21 cellular contexts compared by ENCODE assay signal in the genomic region with DNA sequence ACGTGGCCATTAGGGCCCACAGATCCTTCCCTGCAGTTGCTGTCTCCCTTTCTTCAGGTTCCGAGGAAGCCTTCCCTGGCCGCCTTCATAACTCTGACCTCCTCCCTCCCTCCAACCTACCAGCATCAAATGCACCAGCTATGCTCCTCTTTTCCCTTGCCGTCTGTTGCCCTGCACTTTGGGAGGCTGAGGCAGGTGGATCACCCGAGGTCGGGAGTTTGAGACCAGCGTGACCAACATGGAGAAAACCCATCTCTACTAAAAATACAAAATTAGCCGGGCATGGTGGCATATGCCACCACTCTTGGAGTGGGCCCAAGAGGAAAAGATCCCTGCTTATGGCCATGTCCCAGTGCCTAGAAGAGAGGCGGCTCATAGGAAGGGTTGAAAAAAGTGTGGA. TPM values are rescaled to one million over a fixed set of nuclear protein-coding genes. Genes with fewer than 3 reads are reported as not detected.
A peak's percentile ranks its signal among the peaks of the same experiment; 100 is the strongest.
DNase-seq lines count a peak whose midpoint lies in the region; ATAC-seq and TF ChIP-seq lines count a peak whose summit lies in the region.
"Had no signal": no experiment of that assay in that cellular context is flagged by ENCODE, and none has a peak within 500 bp of the region (broad histone marks: within the 10 kb centered on the region; RNA-seq: fewer than 3 reads in every experiment).

No MANE protein-coding gene starts in this region.

- no peak overlapping the region for H3K23ac ChIP-seq in neuronal stem cell (ENCODE audit: low read depth, low read length, poor library complexity)

- no peak overlapping the region for H2AFZ ChIP-seq in neuronal stem cell (ENCODE audit: low read length)

- H2BK15ac ChIP-seq in neuronal stem cell (ENCODE audit: low read length): no peak overlapping the region

- peaks cover 12 to 20% of the 10 kb centered on the region in 2 donors for H3K4me1 ChIP-seq in neuronal stem cell (ENCODE audit: control insufficient read depth in 2 of 2, insufficient read depth in 1 of 2, low read depth in 1 of 2, low read length in 2 of 2)

- no peak for ATAC-seq in activated T-helper 17 cell treated with anti-CD3 and anti-CD28 coated beads, Interleukin-2, amount 50 U/mL, for 72 hours (replicated peaks)
- no peak for ATAC-seq in stimulated activated effector memory CD8-positive, alpha-beta T cell treated with anti-CD3 and anti-CD28 coated beads, Interleukin-12 subunit alpha, Interleukin-12 subunit beta, amount 100 ng/mL, for 72 hours
- ATAC-seq in GM18505 (IDR thresholded peaks at IDR 0.05; ENCODE audit: unreplicated experiment): no peak
- ATAC-seq: K562 had no signal

- in situ Hi-C loops in brain microvascular endothelial cell (cut with HindIII; ENCODE audit: low pct_ligation_motif_present, low sequenced_read_pairs): no loop called here

- H3K4me3 Mint-ChIP-seq in activated T-helper 17 cell treated with anti-CD3 and anti-CD28 coated beads, Interleukin-2, amount 50 U/mL, for 72 hours: no peak overlapping the region
- no peak overlapping the region for H3K4me3 Mint-ChIP-seq in stimulated activated effector memory CD8-positive, alpha-beta T cell treated with anti-CD3 and anti-CD28 coated beads, Interleukin-12 subunit alpha, Interleukin-12 subunit beta, amount 100 ng/mL, for 72 hours

- POLR2A ChIA-PET in GM10248 (lab: Yijun Ruan, JAX): no interaction called here

- no peaks in the 10 kb centered on the region for H3K79me1 ChIP-seq in neuronal stem cell (ENCODE audit: low read depth, low read length)

- H3K9ac ChIP-seq in neuronal stem cell (ENCODE audit: low read depth, low read length, poor library complexity): no peak overlapping the region
- H3K9ac ChIP-seq: SK-N-SH had no signal

- no peak overlapping the region for H3K4ac ChIP-seq in neuronal stem cell (ENCODE audit: low read length)

- no peak overlapping the region for H3K18ac ChIP-seq in neuronal stem cell (ENCODE audit: low read length)

- no peaks in the 10 kb centered on the region for H3K27me3 ChIP-seq in neuronal stem cell (ENCODE audit: control insufficient read depth in 3 of 3, insufficient read depth in 3 of 3, low read depth in 1 of 3, low read length in 3 of 3)
- H3K27me3 ChIP-seq in brain microvascular endothelial cell (replicated peaks): no peaks in the 10 kb centered on the region

- CTCF ChIA-PET in GM10248 (lab: Yijun Ruan, JAX): interaction anchor here (1.0 kb wide), 1 partner anchor 11 kb away, joined by 3 read pairs; no protein-coding TSS in a partner anchor

- H3K27ac ChIP-seq in neuronal stem cell (replicated peaks; ENCODE audit: low read length) (no peak overlapping the region), brain microvascular endothelial cell (no peak overlapping the region)
- H3K27ac ChIP-seq: C4-2B had no signal

- peak overlapping the region; percentile 26 for H4K8ac ChIP-seq in neuronal stem cell (ENCODE audit: low read depth, low read length)

- no peak for TF ChIP-seq POLR2A in GM18505 (IDR thresholded peaks at IDR 0.05; ENCODE audit: borderline replicate concordance, extremely low read depth, insufficient read depth, insufficient read length)

- WGBS in neuronal stem cell (ENCODE audit: extremely low coverage in 2 of 2, insufficient read length in 2 of 2, insufficient replicate concordance in 1 of 2), 2 donors: no CpG with 5 or more reads among the region's 9 CpGs

- H2BK120ac ChIP-seq in neuronal stem cell (ENCODE audit: low read depth, low read length): no peak overlapping the region

- H2AK5ac ChIP-seq in neuronal stem cell (ENCODE audit: low read depth, low read length): no peak overlapping the region

- peaks cover 14% of the 10 kb centered on the region for H3K4me1 Mint-ChIP-seq in activated T-helper 17 cell treated with anti-CD3 and anti-CD28 coated beads, Interleukin-2, amount 50 U/mL, for 72 hours
- peaks cover 10% of the 10 kb centered on the region for H3K4me1 Mint-ChIP-seq in stimulated activated effector memory CD8-positive, alpha-beta T cell treated with anti-CD3 and anti-CD28 coated beads, Interleukin-12 subunit alpha, Interleukin-12 subunit beta, amount 100 ng/mL, for 72 hours

- H3K36me3 ChIP-seq in neuronal stem cell (replicated peaks in 1 of 2; ENCODE audit: control insufficient read depth in 2 of 2, insufficient read depth in 2 of 2, low read length in 2 of 2): peaks cover 0 to 6% of the 10 kb centered on the region in 2 donors
- H3K36me3 ChIP-seq in brain microvascular endothelial cell (replicated peaks): no peaks in the 10 kb centered on the region

- peaks cover 28% of the 10 kb centered on the region for H3K36me3 Mint-ChIP-seq in activated T-helper 17 cell treated with anti-CD3 and anti-CD28 coated beads, Interleukin-2, amount 50 U/mL, for 72 hours (ENCODE audit: low read depth)
- peaks cover 29% of the 10 kb centered on the region for H3K36me3 Mint-ChIP-seq in stimulated activated effector memory CD8-positive, alpha-beta T cell treated with anti-CD3 and anti-CD28 coated beads, Interleukin-12 subunit alpha, Interleukin-12 subunit beta, amount 100 ng/mL, for 72 hours

- peak overlapping the region; percentile 51 for H3K27ac Mint-ChIP-seq in activated T-helper 17 cell treated with anti-CD3 and anti-CD28 coated beads, Interleukin-2, amount 50 U/mL, for 72 hours
- H3K27ac Mint-ChIP-seq in stimulated activated effector memory CD8-positive, alpha-beta T cell treated with anti-CD3 and anti-CD28 coated beads, Interleukin-12 subunit alpha, Interleukin-12 subunit beta, amount 100 ng/mL, for 72 hours: peak overlapping the region; percentile 81

- H2BK5ac ChIP-seq in neuronal stem cell (ENCODE audit: low read length): no peak overlapping the region

- H3K14ac ChIP-seq in neuronal stem cell (ENCODE audit: low read length): no peak overlapping the region

- TF ChIP-seq CTCF in GM10248 (IDR thresholded peaks at IDR 0.05; ENCODE audit: control extremely low read depth, extremely low read depth, low read depth, missing control alignments) (no peak), brain microvascular endothelial cell (IDR thresholded peaks at IDR 0.05; ENCODE audit: low read depth, low read length, missing control alignments) (no peak)

- H4K91ac ChIP-seq in neuronal stem cell (ENCODE audit: low read depth, low read length, poor library complexity): no peak overlapping the region

- no peaks in the 10 kb centered on the region for H3K27me3 Mint-ChIP-seq in activated T-helper 17 cell treated with anti-CD3 and anti-CD28 coated beads, Interleukin-2, amount 50 U/mL, for 72 hours

- H2BK12ac ChIP-seq in neuronal stem cell (ENCODE audit: low read length): no peak overlapping the region

- peak; percentile 3 for DNase-seq in GM10248 (ENCODE audit: extremely low spot score)
- no peak for DNase-seq in neuronal stem cell (ENCODE audit: low spot score)
- DNase-seq in stimulated activated effector memory CD8-positive, alpha-beta T cell treated with anti-CD3 and anti-CD28 coated beads, Interleukin-12 subunit alpha, Interleukin-12 subunit beta, amount 100 ng/mL, for 72 hours (ENCODE audit: low spot score in 2 of 2): no peak
- DNase-seq in brain microvascular endothelial cell: no peak
- DNase-seq in SHP77 (lab: John Stamatoyannopoulos, UW): no peak
- DNase-seq: Calu3, DMS79 treated with DMSO at 0.1 percent for 48 hours, GF-D8, Kasumi-1, MV-4-11, NCI-H1105, NCI-H146, NCI-H2029, NCI-H446, NCI-H524 treated with DMSO at 0.1 percent for 48 hours, NCI-H774, SK-N-SH had no signal

- no peaks in the 10 kb centered on the region for H3K9me3 Mint-ChIP-seq in activated T-helper 17 cell treated with anti-CD3 and anti-CD28 coated beads, Interleukin-2, amount 50 U/mL, for 72 hours
- no peaks in the 10 kb centered on the region for H3K9me3 Mint-ChIP-seq in stimulated activated effector memory CD8-positive, alpha-beta T cell treated with anti-CD3 and anti-CD28 coated beads, Interleukin-12 subunit alpha, Interleukin-12 subunit beta, amount 100 ng/mL, for 72 hours

- H3K4me3 ChIP-seq in neuronal stem cell (ENCODE audit: low read length in 2 of 2) (no peak overlapping the region), brain microvascular endothelial cell (ENCODE audit: low read depth, low read length) (no peak overlapping the region)
- H3K4me3 ChIP-seq: K562 had no signal

- peaks cover 0 to 3% of the 10 kb centered on the region in 2 donors for H3K9me3 ChIP-seq in neuronal stem cell (replicated peaks in 1 of 2; ENCODE audit: control insufficient read depth in 2 of 2, insufficient read depth in 1 of 2, low read depth in 1 of 2, low read length in 2 of 2)
- H3K9me3 ChIP-seq: SK-N-SH had no signal

- H3K4me2 ChIP-seq in neuronal stem cell (ENCODE audit: insufficient read depth, low read length, poor library complexity, severe bottlenecking): no peak overlapping the region
- H3K4me2 ChIP-seq: SK-N-SH had no signal

RNA-seq across cellular contexts. Expression of a gene that starts 31.8 kb away (rescaled TPM):
- total RNA-seq in activated T-helper 17 cell treated with anti-CD3 and anti-CD28 coated beads, Interleukin-2, amount 50 U/mL, for 72 hours: 100 to 1,000 TPM in 1 of 2 donors, 10 to 100 TPM in 1; 94.2 to 210 TPM
- polyA plus RNA-seq in neuronal stem cell (2013, experiment 1 of 2): 24.1 TPM
- polyA plus RNA-seq in neuronal stem cell (2013, experiment 2 of 2): 25.1 TPM
